ENCODE assay signal across 1 cellular context in the genomic region with DNA sequence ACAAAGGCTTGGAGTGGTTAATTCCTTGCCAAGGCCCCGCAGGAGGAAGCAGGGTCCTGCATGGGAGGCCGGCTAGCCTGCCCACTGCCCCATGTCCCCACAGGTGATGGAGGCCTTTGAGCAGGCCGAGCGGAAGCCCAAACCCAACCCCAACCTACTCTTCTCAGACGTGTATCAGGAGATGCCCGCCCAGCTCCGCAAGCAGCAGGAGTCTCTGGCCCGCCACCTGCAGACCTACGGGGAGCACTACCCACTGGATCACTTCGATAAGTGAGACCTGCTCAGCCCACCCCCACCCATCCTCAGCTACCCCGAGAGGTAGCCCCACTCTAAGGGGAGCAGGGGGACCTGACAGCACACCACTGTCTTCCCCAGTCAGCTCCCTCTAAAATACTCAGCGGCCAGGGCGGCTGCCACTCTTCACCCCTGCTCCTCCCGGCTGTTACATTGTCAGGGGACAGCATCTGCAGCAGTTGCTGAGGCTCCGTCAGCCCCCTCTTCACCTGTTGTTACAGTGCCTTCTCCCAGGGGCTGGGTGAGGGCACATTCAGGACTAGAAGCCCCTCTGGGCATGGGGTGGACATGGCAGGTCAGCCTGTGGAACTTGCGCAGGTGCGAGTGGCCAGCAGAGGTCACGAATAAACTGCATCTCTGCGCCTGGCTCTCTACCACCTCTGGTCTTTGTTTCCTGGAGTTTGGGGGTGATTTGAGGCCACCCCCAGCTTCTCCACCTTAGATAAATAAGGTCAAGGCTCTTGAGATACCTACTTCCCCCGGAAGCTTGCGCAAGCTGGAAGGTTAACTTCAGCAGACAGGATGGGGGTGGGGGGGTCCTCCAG.
TF ChIP-seq lines count a peak whose summit lies in the region.

No MANE protein-coding gene starts in this region.

TF ChIP-seq in HepG2, 621 proteins besides CTCF, POLR2A, EP300 and RAD21 (continued from another document):
- TF ChIP-seq, protein P1, sequence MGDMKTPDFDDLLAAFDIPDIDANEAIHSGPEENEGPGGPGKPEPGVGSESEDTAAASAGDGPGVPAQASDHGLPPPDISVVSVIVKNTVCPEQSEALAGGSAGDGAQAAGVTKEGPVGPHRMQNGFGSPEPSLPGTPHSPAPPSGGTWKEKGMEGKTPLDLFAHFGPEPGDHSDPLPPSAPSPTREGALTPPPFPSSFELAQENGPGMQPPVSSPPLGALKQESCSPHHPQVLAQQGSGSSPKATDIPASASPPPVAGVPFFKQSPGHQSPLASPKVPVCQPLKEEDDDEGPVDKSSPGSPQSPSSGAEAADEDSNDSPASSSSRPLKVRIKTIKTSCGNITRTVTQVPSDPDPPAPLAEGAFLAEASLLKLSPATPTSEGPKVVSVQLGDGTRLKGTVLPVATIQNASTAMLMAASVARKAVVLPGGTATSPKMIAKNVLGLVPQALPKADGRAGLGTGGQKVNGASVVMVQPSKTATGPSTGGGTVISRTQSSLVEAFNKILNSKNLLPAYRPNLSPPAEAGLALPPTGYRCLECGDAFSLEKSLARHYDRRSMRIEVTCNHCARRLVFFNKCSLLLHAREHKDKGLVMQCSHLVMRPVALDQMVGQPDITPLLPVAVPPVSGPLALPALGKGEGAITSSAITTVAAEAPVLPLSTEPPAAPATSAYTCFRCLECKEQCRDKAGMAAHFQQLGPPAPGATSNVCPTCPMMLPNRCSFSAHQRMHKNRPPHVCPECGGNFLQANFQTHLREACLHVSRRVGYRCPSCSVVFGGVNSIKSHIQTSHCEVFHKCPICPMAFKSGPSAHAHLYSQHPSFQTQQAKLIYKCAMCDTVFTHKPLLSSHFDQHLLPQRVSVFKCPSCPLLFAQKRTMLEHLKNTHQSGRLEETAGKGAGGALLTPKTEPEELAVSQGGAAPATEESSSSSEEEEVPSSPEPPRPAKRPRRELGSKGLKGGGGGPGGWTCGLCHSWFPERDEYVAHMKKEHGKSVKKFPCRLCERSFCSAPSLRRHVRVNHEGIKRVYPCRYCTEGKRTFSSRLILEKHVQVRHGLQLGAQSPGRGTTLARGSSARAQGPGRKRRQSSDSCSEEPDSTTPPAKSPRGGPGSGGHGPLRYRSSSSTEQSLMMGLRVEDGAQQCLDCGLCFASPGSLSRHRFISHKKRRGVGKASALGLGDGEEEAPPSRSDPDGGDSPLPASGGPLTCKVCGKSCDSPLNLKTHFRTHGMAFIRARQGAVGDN (CRISPR knock-in tag; IDR thresholded peaks at IDR 0.05): peak; percentile 49
- TF ChIP-seq, protein P2, sequence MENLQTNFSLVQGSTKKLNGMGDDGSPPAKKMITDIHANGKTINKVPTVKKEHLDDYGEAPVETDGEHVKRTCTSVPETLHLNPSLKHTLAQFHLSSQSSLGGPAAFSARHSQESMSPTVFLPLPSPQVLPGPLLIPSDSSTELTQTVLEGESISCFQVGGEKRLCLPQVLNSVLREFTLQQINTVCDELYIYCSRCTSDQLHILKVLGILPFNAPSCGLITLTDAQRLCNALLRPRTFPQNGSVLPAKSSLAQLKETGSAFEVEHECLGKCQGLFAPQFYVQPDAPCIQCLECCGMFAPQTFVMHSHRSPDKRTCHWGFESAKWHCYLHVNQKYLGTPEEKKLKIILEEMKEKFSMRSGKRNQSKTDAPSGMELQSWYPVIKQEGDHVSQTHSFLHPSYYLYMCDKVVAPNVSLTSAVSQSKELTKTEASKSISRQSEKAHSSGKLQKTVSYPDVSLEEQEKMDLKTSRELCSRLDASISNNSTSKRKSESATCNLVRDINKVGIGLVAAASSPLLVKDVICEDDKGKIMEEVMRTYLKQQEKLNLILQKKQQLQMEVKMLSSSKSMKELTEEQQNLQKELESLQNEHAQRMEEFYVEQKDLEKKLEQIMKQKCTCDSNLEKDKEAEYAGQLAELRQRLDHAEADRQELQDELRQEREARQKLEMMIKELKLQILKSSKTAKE (CRISPR knock-in tag; IDR thresholded peaks at IDR 0.05; ENCODE audit: borderline replicate concordance): 0 out of 2 replicates have a peak, but pooled peaks have one; percentile 37
- TF ChIP-seq FOXJ3 (CRISPR knock-in tag; IDR thresholded peaks at IDR 0.05; ENCODE audit: borderline replicate concordance) (0 out of 2 replicates have a peak, but pooled peaks have one; percentile 34), ETV6 (CRISPR knock-in tag; conservative IDR thresholded peaks at IDR 0.05) (0 out of 2 replicates have a peak, but pooled peaks have one; percentile 41), NCOA2 (CRISPR knock-in tag; IDR thresholded peaks at IDR 0.05) (peak; percentile 65), MED1 (CRISPR knock-in tag; IDR thresholded peaks at IDR 0.05) (peak; percentile 59), RXRB (CRISPR knock-in tag; IDR thresholded peaks at IDR 0.05; ENCODE audit: borderline replicate concordance) (peak; percentile 85), FOXA3 (CRISPR knock-in tag; IDR thresholded peaks at IDR 0.05) (0 out of 2 replicates have a peak, but pooled peaks have one; percentile 20), NR2C2 (CRISPR knock-in tag; IDR thresholded peaks at IDR 0.05; ENCODE audit: borderline replicate concordance) (peak; percentile 74; the same call in 1 of the 2 replicates), TOE1 (CRISPR knock-in tag; IDR thresholded peaks at IDR 0.05) (no peak), TARDBP (CRISPR knock-in tag; IDR thresholded peaks at IDR 0.05) (0 out of 2 replicates have a peak, but pooled peaks have one; percentile 21), NFYB (CRISPR knock-in tag; IDR thresholded peaks at IDR 0.05) (no peak), HOXA3 (CRISPR knock-in tag; IDR thresholded peaks at IDR 0.05) (peak; percentile 47; the same call in 1 of the 2 replicates), RXRA (CRISPR knock-in tag; IDR thresholded peaks at IDR 0.05) (peak; percentile 35; the same call in 1 of the 2 replicates), NR2F6 (IDR thresholded peaks at IDR 0.05) (peak; percentile 79), NR2F6 (CRISPR knock-in tag; IDR thresholded peaks at IDR 0.05) (peak; percentile 57), AGO1 (IDR thresholded peaks at IDR 0.05; ENCODE audit: low read depth, low read length, poor library complexity, severe bottlenecking) (no peak)
- TF ChIP-seq, protein P3, sequence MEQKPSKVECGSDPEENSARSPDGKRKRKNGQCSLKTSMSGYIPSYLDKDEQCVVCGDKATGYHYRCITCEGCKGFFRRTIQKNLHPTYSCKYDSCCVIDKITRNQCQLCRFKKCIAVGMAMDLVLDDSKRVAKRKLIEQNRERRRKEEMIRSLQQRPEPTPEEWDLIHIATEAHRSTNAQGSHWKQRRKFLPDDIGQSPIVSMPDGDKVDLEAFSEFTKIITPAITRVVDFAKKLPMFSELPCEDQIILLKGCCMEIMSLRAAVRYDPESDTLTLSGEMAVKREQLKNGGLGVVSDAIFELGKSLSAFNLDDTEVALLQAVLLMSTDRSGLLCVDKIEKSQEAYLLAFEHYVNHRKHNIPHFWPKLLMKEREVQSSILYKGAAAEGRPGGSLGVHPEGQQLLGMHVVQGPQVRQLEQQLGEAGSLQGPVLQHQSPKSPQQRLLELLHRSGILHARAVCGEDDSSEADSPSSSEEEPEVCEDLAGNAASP (CRISPR knock-in tag; IDR thresholded peaks at IDR 0.05; ENCODE audit: borderline replicate concordance): peak; percentile 91
- TF ChIP-seq, protein P4, sequence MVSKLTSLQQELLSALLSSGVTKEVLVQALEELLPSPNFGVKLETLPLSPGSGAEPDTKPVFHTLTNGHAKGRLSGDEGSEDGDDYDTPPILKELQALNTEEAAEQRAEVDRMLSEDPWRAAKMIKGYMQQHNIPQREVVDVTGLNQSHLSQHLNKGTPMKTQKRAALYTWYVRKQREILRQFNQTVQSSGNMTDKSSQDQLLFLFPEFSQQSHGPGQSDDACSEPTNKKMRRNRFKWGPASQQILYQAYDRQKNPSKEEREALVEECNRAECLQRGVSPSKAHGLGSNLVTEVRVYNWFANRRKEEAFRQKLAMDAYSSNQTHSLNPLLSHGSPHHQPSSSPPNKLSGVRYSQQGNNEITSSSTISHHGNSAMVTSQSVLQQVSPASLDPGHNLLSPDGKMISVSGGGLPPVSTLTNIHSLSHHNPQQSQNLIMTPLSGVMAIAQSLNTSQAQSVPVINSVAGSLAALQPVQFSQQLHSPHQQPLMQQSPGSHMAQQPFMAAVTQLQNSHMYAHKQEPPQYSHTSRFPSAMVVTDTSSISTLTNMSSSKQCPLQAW (CRISPR knock-in tag; IDR thresholded peaks at IDR 0.05): peak; percentile 34; the same call in 1 of the 2 replicates
